19 cellular contexts compared by ENCODE assay signal in genomic region chr19:49915271-49915670, GRCh38. TPM values are rescaled to one million over a fixed set of nuclear protein-coding genes. Genes with fewer than 3 reads are reported as not detected.
DNase-seq lines count a peak whose midpoint lies in the region; ATAC-seq, FAIRE-seq and TF ChIP-seq lines count a peak whose summit lies in the region.
"Had no signal": no experiment of that assay in that cellular context is flagged by ENCODE, and none has a peak within 500 bp of the region (broad histone marks: within the 10 kb centered on the region; RNA-seq: fewer than 3 reads in every experiment).

No MANE protein-coding gene starts in this region.

- H3K27me3 ChIP-seq in BE2C: no peaks in the 10 kb centered on the region
- H3K27me3 ChIP-seq: hepatocyte, left lung, upper lobe of right lung had no signal

- CTCF ChIA-PET in activated B cell treated with CpG ODN at 0.5 μM for 24 hours (lab: Charles Lee): interaction anchor here (1.5 kb wide), 1 partner anchor 25 kb away, joined by 3 read pairs; no protein-coding TSS in a partner anchor

- POLR2A ChIA-PET in activated B cell treated with CpG ODN at 0.5 μM for 24 hours (lab: Charles Lee): interaction anchor here (1.1 to 14.0 kb wide), 3 partner anchors 13 to 20 kb away, joined by 3 to 317 read pairs (median 166); partner anchors contain the start of genes ATF5, IL4I1 and NUP62

- H3K36me3 Mint-ChIP-seq in activated B cell treated with CpG ODN at 0.5 μM for 24 hours (ENCODE audit: low read depth): peaks cover 62% of the 10 kb centered on the region

- no peaks in the 10 kb centered on the region for H3K27me3 Mint-ChIP-seq in activated B cell treated with CpG ODN at 0.5 μM for 24 hours
- H3K27me3 Mint-ChIP-seq: activated CD4-positive, alpha-beta T cell treated with anti-CD3 and anti-CD28 coated beads, Interleukin-2, amount 10 ng/mL, durations not matched to agents 7 days and 5 days had no signal

- H3K4me3 ChIP-seq in BE2C (ENCODE audit: low read depth, low read length) (no peak overlapping the region), fibroblast of pulmonary artery (replicated peaks; ENCODE audit: low read depth, low read length) (no peak overlapping the region)
- H3K4me3 ChIP-seq: GM23248, hepatocyte, left lung, upper lobe of right lung had no signal

- ATAC-seq in activated B cell treated with CpG ODN at 0.5 μM for 24 hours (ENCODE audit: low read depth) (no peak), Right ventricle myocardium superior (ENCODE audit: poor library complexity) (no peak), HG02852 (IDR thresholded peaks at IDR 0.05; ENCODE audit: unreplicated experiment) (no peak)
- ATAC-seq: left lung, upper lobe of right lung had no signal

- no peaks in the 10 kb centered on the region for H3K9me3 Mint-ChIP-seq in activated B cell treated with CpG ODN at 0.5 μM for 24 hours
- H3K9me3 Mint-ChIP-seq: activated CD4-positive, alpha-beta T cell treated with anti-CD3 and anti-CD28 coated beads, Interleukin-2, amount 10 ng/mL, durations not matched to agents 7 days and 5 days had no signal

- peak overlapping the region; percentile 77 for H3K27ac Mint-ChIP-seq in activated B cell treated with CpG ODN at 0.5 μM for 24 hours
- H3K27ac Mint-ChIP-seq: activated CD4-positive, alpha-beta T cell treated with anti-CD3 and anti-CD28 coated beads, Interleukin-2, amount 10 ng/mL, durations not matched to agents 7 days and 5 days had no signal

- DNase-seq in BE2C: no peak
- no peak for DNase-seq in activated B cell treated with CpG ODN at 0.5 μM for 24 hours
- DNase-seq in fibroblast of pulmonary artery (ENCODE audit: low read depth): no peak
- no peak for DNase-seq in Right ventricle myocardium superior
- DNase-seq in GM19239 (ENCODE audit: insufficient read length, low spot score): no peak
- DNase-seq in HUDEP-2 (lab: John Stamatoyannopoulos, UW; ENCODE audit: unreplicated experiment in 76 of 76): no peak
- DNase-seq: activated CD4-positive, alpha-beta T cell treated with anti-CD3 and anti-CD28 coated beads, Interleukin-2, amount 10 ng/mL, durations not matched to agents 7 days and 5 days; C1 segment of cervical spinal cord; caudate nucleus; GM23248; Karpas-422; left lung; NCI-H1436 treated with DMSO at 0.1 percent for 48 hours; NCI-H524; upper lobe of right lung had no signal

- TF ChIP-seq CTCF in BE2C (IDR thresholded peaks at IDR 0.05; ENCODE audit: low read depth, low read length): peak; percentile 34
- TF ChIP-seq CTCF in GM12872 (IDR thresholded peaks at IDR 0.05; ENCODE audit: insufficient read depth, low read depth, low read length): peak; percentile 53; the same call in 2 of the 3 replicates
- no peak for TF ChIP-seq CTCF in activated B cell treated with CpG ODN at 0.5 μM for 24 hours (IDR thresholded peaks at IDR 0.05)
- TF ChIP-seq CTCF in fibroblast of pulmonary artery (IDR thresholded peaks at IDR 0.05; ENCODE audit: low read length, missing control alignments): peak; percentile 18

- no peak overlapping the region for H3K4me3 Mint-ChIP-seq in activated B cell treated with CpG ODN at 0.5 μM for 24 hours
- H3K4me3 Mint-ChIP-seq: activated CD4-positive, alpha-beta T cell treated with anti-CD3 and anti-CD28 coated beads, Interleukin-2, amount 10 ng/mL, durations not matched to agents 7 days and 5 days had no signal

- intact Hi-C loops in activated B cell treated with CpG ODN at 0.5 μM for 24 hours (cut with micrococcal nuclease): no loop called here
- intact Hi-C loops in Right ventricle myocardium superior (cut with DNase I): no loop called here

- peaks cover 78% of the 10 kb centered on the region for H3K4me1 Mint-ChIP-seq in activated B cell treated with CpG ODN at 0.5 μM for 24 hours

- no peaks in the 10 kb centered on the region for H3K9me3 ChIP-seq in BE2C
- H3K9me3 ChIP-seq: left lung, upper lobe of right lung had no signal

- peaks cover 86% of the 10 kb centered on the region for H3K36me3 ChIP-seq in BE2C

- H3K4me1 ChIP-seq in BE2C: no peaks in the 10 kb centered on the region

- no peak for FAIRE-seq in GM19239 (lab: Jason Lieb, UNC)
- FAIRE-seq: G401.6 had no signal

RNA-seq across cellular contexts. Expression of gene ATF5, which starts 13.7 kb away (rescaled TPM):
- 546 TPM for polyA plus RNA-seq in BE2C (2012; ENCODE audit: insufficient read depth, insufficient read length, low read depth)
- total RNA-seq in activated B cell treated with CpG ODN at 0.5 μM for 24 hours: 198 and 199 TPM in 2 replicates
- total RNA-seq in Right ventricle myocardium superior: 7.2 TPM

RNA-seq across cellular contexts. Expression of gene NUP62, which starts 14.0 kb away (rescaled TPM):
- polyA plus RNA-seq in BE2C (2012; ENCODE audit: insufficient read depth, insufficient read length, low read depth): 110 TPM
- total RNA-seq in activated B cell treated with CpG ODN at 0.5 μM for 24 hours (96.8 and 114 TPM in 2 replicates), Right ventricle myocardium superior (28.2 TPM)

RNA-seq across cellular contexts. Expression of gene IL4I1, which starts 18.6 kb away (rescaled TPM):
- polyA plus RNA-seq in BE2C (2012; ENCODE audit: insufficient read depth, insufficient read length, low read depth): 0.76 TPM
- total RNA-seq in activated B cell treated with CpG ODN at 0.5 μM for 24 hours (24.0 and 25.5 TPM in 2 replicates), Right ventricle myocardium superior (not detected)
- total RNA-seq: GM23248 had no signal

RNA-seq across cellular contexts. Expression of gene TBC1D17, which starts 37.8 kb away (rescaled TPM):
- 39.4 TPM for polyA plus RNA-seq in BE2C (2012; ENCODE audit: insufficient read depth, insufficient read length, low read depth)
- total RNA-seq in activated B cell treated with CpG ODN at 0.5 μM for 24 hours (51.1 and 57.0 TPM in 2 replicates), Right ventricle myocardium superior (46.0 TPM)

RNA-seq across cellular contexts. Expression of gene AKT1S1, which starts 38.1 kb away (rescaled TPM):
- polyA plus RNA-seq in BE2C (2012; ENCODE audit: insufficient read depth, insufficient read length, low read depth): 52.2 TPM
- total RNA-seq in activated B cell treated with CpG ODN at 0.5 μM for 24 hours (21.3 and 28.7 TPM in 2 replicates), Right ventricle myocardium superior (35.0 TPM)

Comparison
In these comparisons a context has a peak if more than half of its experiments do, and no peak if none do; other contexts are left out.
1. RNA of gene ATF5, which starts 13.7 kb away (total RNA-seq): 198 to 199 TPM in activated B cell treated with CpG ODN at 0.5 μM for 24 hours; 7.2 TPM in Right ventricle myocardium superior (single experiment); every median in the first group is over 10 times any median in the second.
2. RNA of gene IL4I1, which starts 18.6 kb away (total RNA-seq): 24.0 to 25.5 TPM in activated B cell treated with CpG ODN at 0.5 μM for 24 hours; not detected in Right ventricle myocardium superior (single experiment); every median in the first group is over 10 times any median in the second.